ENCODE assay signal across 9 cellular contexts in genomic region chr3:113946831-113947230, GRCh38. TPM values are rescaled to one million over a fixed set of nuclear protein-coding genes. Genes with fewer than 3 reads are reported as not detected.
DNase-seq lines count a peak whose midpoint lies in the region; ATAC-seq and TF ChIP-seq lines count a peak whose summit lies in the region.
"Had no signal": no experiment of that assay in that cellular context is flagged by ENCODE, and none has a peak within 500 bp of the region (broad histone marks: within the 10 kb centered on the region; RNA-seq: fewer than 3 reads in every experiment).

No MANE protein-coding gene starts in this region.

- BruUV-seq in PC-3 (replicated peaks; lab: Mats Ljungman, UMichigan): TSS peak; percentile 81

- H3K36me3 ChIP-seq in CD8-positive, alpha-beta memory T cell (ENCODE audit: insufficient read depth, low read length): no peaks in the 10 kb centered on the region
- no peaks in the 10 kb centered on the region for H3K36me3 ChIP-seq in PC-3 (ENCODE audit: low read depth, low read length)
- no peaks in the 10 kb centered on the region for H3K36me3 ChIP-seq in osteoblast (ENCODE audit: insufficient read depth, low read length)

- H3K9me3 Mint-ChIP-seq in CD8-positive, alpha-beta memory T cell: no peaks in the 10 kb centered on the region
- H3K9me3 Mint-ChIP-seq in endothelial cell (ENCODE audit: unreplicated experiment): no peaks in the 10 kb centered on the region

- peak overlapping the region; percentile 27 for H3K9ac ChIP-seq in PC-3 (ENCODE audit: low read length)

- no peak overlapping the region for H3K27ac ChIP-seq in CD8-positive, alpha-beta memory T cell (ENCODE audit: low read depth, low read length)
- no peak overlapping the region for H3K27ac ChIP-seq in PC-3 (ENCODE audit: low read length)
- no peak overlapping the region for H3K27ac ChIP-seq in osteoblast (ENCODE audit: low read depth, low read length)
- H3K27ac ChIP-seq: foreskin keratinocyte had no signal

- H3K27me3 ChIP-seq in CD8-positive, alpha-beta memory T cell (ENCODE audit: insufficient read depth, low read length, poor library complexity, severe bottlenecking): no peaks in the 10 kb centered on the region
- no peaks in the 10 kb centered on the region for H3K27me3 ChIP-seq in PC-3 (ENCODE audit: low read length)
- H3K27me3 ChIP-seq in osteoblast (ENCODE audit: insufficient read depth, low read length): peaks cover 36% of the 10 kb centered on the region

- H2AFZ ChIP-seq in PC-3 (ENCODE audit: low read length) (peak overlapping the region; percentile 99), osteoblast (ENCODE audit: low read length) (no peak overlapping the region)

- CTCF ChIA-PET in CD8-positive, alpha-beta memory T cell (lab: Charles Lee): no interaction called here
- CTCF ChIA-PET in PC-3 (lab: Charles Lee): no interaction called here

- no peaks in the 10 kb centered on the region for H3F3A ChIP-seq in PC-3 (ENCODE audit: low read length, unreplicated experiment)

- no peak for TF ChIP-seq CTCF in PC-3 (conservative IDR thresholded peaks at IDR 0.05; ENCODE audit: low read depth, low read length)
- no peak for TF ChIP-seq CTCF in endothelial cell (IDR thresholded peaks at IDR 0.05; ENCODE audit: unreplicated experiment)
- TF ChIP-seq CTCF in osteoblast (IDR thresholded peaks at IDR 0.05; ENCODE audit: extremely low read depth, low read depth, low read length): no peak

- POLR2A ChIA-PET in CD8-positive, alpha-beta memory T cell (lab: Charles Lee): no interaction called here
- POLR2A ChIA-PET in PC-3 (lab: Charles Lee; ENCODE audit: unreplicated experiment): no interaction called here

- intact Hi-C loops in PC-3 (cut with micrococcal nuclease): loop anchor here (5.0 kb wide), 1 partner anchor 110 kb away; the partner anchor contains the start of genes CCDC191 and QTRT2

- H3K27me3 Mint-ChIP-seq in CD8-positive, alpha-beta memory T cell: peaks cover 4 to 24% of the 10 kb centered on the region in 2 donors
- peaks cover 10% of the 10 kb centered on the region for H3K27me3 Mint-ChIP-seq in endothelial cell (ENCODE audit: unreplicated experiment)

- H3K27ac Mint-ChIP-seq in CD8-positive, alpha-beta memory T cell: peak overlapping the region in 4 of 8 donors; percentile 76 to 86 (median 82)
- peak overlapping the region; percentile 32 for H3K27ac Mint-ChIP-seq in endothelial cell (ENCODE audit: unreplicated experiment)

- H3K4me3 ChIP-seq in CD8-positive, alpha-beta memory T cell (ENCODE audit: low read length): no peak overlapping the region
- H3K4me3 ChIP-seq in PC-3 (ENCODE audit: low read length) (peak overlapping the region; percentile 69), osteoblast (ENCODE audit: insufficient read depth, low read length) (peak overlapping the region; percentile 75)

- H3K79me2 ChIP-seq in PC-3 (ENCODE audit: low read length) (no peaks in the 10 kb centered on the region), osteoblast (ENCODE audit: insufficient read depth, low read length) (no peaks in the 10 kb centered on the region)

- ATAC-seq in PC-3 (no peak), HG02970 (IDR thresholded peaks at IDR 0.05; ENCODE audit: low FRiP score, unreplicated experiment) (no peak)

- peaks cover 12 to 18% (median 13%) of the 10 kb centered on the region in 3 donors for H3K4me1 Mint-ChIP-seq in CD8-positive, alpha-beta memory T cell
- peaks cover 34% of the 10 kb centered on the region for H3K4me1 Mint-ChIP-seq in endothelial cell (ENCODE audit: unreplicated experiment)

- peak overlapping the region; percentile 80 to 93 (median 86) for H3K4me3 Mint-ChIP-seq in CD8-positive, alpha-beta memory T cell
- H3K4me3 Mint-ChIP-seq in endothelial cell (ENCODE audit: unreplicated experiment): peak overlapping the region; percentile 91

- peaks cover 0 to 2% (median 0%) of the 10 kb centered on the region in 3 donors for H3K36me3 Mint-ChIP-seq in CD8-positive, alpha-beta memory T cell
- H3K36me3 Mint-ChIP-seq in endothelial cell (ENCODE audit: low read depth, unreplicated experiment): peaks cover 4% of the 10 kb centered on the region

- H4K20me1 ChIP-seq in PC-3 (ENCODE audit: low read length) (no peaks in the 10 kb centered on the region), osteoblast (ENCODE audit: insufficient read depth, low read length) (no peaks in the 10 kb centered on the region)

- peak overlapping the region; percentile 94 for H3K4me2 ChIP-seq in PC-3 (ENCODE audit: low read length)
- peak overlapping the region; percentile 89 for H3K4me2 ChIP-seq in osteoblast (ENCODE audit: insufficient read depth, low read length)

- no peak for DNase-seq in CD8-positive, alpha-beta memory T cell
- DNase-seq in PC-3: no peak
- no peak for DNase-seq in endothelial cell (ENCODE audit: low spot score)
- no peak for DNase-seq in osteoblast (ENCODE audit: insufficient read length, low spot score, missing footprints)
- no peak for DNase-seq in HT-29 (ENCODE audit: low spot score)
- DNase-seq in Ammon's horn (ENCODE audit: low spot score): no peak
- no peak for DNase-seq in mesenteric fat pad (ENCODE audit: low spot score)

- no peaks in the 10 kb centered on the region for H3K9me2 ChIP-seq in PC-3 (replicated peaks; ENCODE audit: low read length)

- no peaks in the 10 kb centered on the region for H3K9me3 ChIP-seq in CD8-positive, alpha-beta memory T cell (ENCODE audit: low read length)
- no peaks in the 10 kb centered on the region for H3K9me3 ChIP-seq in PC-3 (ENCODE audit: low read length)
- no peaks in the 10 kb centered on the region for H3K9me3 ChIP-seq in osteoblast (ENCODE audit: low read depth, low read length)

- peaks cover 7% of the 10 kb centered on the region for H3K4me1 ChIP-seq in CD8-positive, alpha-beta memory T cell (ENCODE audit: insufficient read depth, low read length)
- H3K4me1 ChIP-seq in PC-3 (ENCODE audit: insufficient read depth, low read length): peaks cover 17% of the 10 kb centered on the region
- peaks cover 8% of the 10 kb centered on the region for H3K4me1 ChIP-seq in osteoblast (ENCODE audit: insufficient read depth, low read length)
- H3K4me1 ChIP-seq: foreskin keratinocyte had no signal

RNA-seq across cellular contexts. Expression of gene ZDHHC23, which starts 1.0 kb away (rescaled TPM):
- 1 to 10 TPM; 4.3 TPM for total RNA-seq in CD8-positive, alpha-beta memory T cell
- 1.1 TPM for polyA plus RNA-seq in CD8-positive, alpha-beta memory T cell
- 7.1 and 8.3 TPM in 2 replicates for total RNA-seq in PC-3 (2014; rRNA removed)
- 26.3 TPM for total RNA-seq in endothelial cell (ENCODE audit: unreplicated experiment)
- 0.88 and 1.1 TPM in 2 replicates for total RNA-seq in osteoblast
- 11.5 and 12.6 TPM in 2 replicates for total RNA-seq in HT-29 (2014; rRNA removed; shearing (Covaris generic))
- total RNA-seq in mesenteric fat pad: 3.7 TPM
